ENCODE assay signal across 15 cellular contexts in the genomic region with DNA sequence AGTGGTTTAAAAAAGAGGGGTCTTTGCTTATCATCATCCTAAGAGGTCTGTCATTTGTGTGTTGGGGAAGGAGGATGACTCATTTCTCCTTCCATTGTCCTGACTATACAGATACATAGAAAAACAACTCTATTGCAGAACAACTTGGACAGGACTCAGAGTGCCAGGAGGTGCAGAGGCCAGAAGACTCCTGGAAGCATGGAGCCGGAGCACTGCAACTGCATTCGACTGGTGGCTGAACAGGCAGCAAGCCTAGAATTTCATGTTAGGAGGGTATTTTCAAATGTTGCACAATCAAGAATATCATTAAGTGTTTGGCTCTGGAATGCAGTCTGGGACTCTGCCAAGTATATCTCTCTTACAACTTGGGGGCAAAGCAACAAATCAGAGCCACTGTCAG. TPM values are rescaled to one million over a fixed set of nuclear protein-coding genes. Genes with fewer than 3 reads are reported as not detected.
DNase-seq lines count a peak whose midpoint lies in the region; ATAC-seq, FAIRE-seq and TF ChIP-seq lines count a peak whose summit lies in the region.
"Had no signal": no experiment of that assay in that cellular context is flagged by ENCODE, and none has a peak within 500 bp of the region (broad histone marks: within the 10 kb centered on the region; RNA-seq: fewer than 3 reads in every experiment).

No MANE protein-coding gene starts in this region.

- TF ChIP-seq CTCF in cardiac muscle cell (IDR thresholded peaks at IDR 0.05; ENCODE audit: low read depth, low read length) (no peak), choroid plexus epithelial cell (conservative IDR thresholded peaks at IDR 0.05; ENCODE audit: low read depth, low read length) (no peak), HepG2 (CRISPR knock-in tag; IDR thresholded peaks at IDR 0.05) (no peak), ascending aorta (IDR thresholded peaks at IDR 0.05) (no peak)

- ATAC-seq in HepG2: no peak
- ATAC-seq: activated CD4-positive, CD25-positive, alpha-beta regulatory T cell treated with anti-CD3 and anti-CD28 coated beads, Interleukin-2, amount 50 U/mL, for 24 hours had no signal

- CTCF ChIA-PET in HepG2 (lab: Yijun Ruan, JAX; ENCODE audit: low intra/inter-chr PET ratio, low total read pairs): no interaction called here

- H3K4me3 ChIP-seq in cardiac muscle cell (no peak overlapping the region), choroid plexus epithelial cell (ENCODE audit: low read depth, low read length) (no peak overlapping the region), HepG2 (replicated peaks in 1 of 3; ENCODE audit: insufficient read depth in 1 of 3, low read depth in 2 of 3, low read length in 3 of 3) (no peak overlapping the region), ascending aorta (no peak overlapping the region)
- H3K4me3 ChIP-seq: heart right ventricle had no signal

- peaks cover 11% of the 10 kb centered on the region for H3K4me1 ChIP-seq in cardiac muscle cell (ENCODE audit: low read depth)
- H3K4me1 ChIP-seq in HepG2 (ENCODE audit: insufficient read depth, low read length): no peaks in the 10 kb centered on the region
- H3K4me1 ChIP-seq in ascending aorta: no peaks in the 10 kb centered on the region

- H3K79me2 ChIP-seq in HepG2 (ENCODE audit: insufficient read depth, low read length): no peaks in the 10 kb centered on the region

- POLR2A ChIA-PET in HepG2 (lab: Yijun Ruan, JAX): no interaction called here

- H3K36me3 ChIP-seq in cardiac muscle cell: no peaks in the 10 kb centered on the region
- H3K36me3 ChIP-seq in HepG2 (replicated peaks in 1 of 2; ENCODE audit: control insufficient read depth in 1 of 2, insufficient read depth in 2 of 2, low read length in 2 of 2): no peaks in the 10 kb centered on the region
- H3K36me3 ChIP-seq in ascending aorta: no peaks in the 10 kb centered on the region
- H3K36me3 ChIP-seq: heart right ventricle had no signal

- 0% methylated on average over 2 of the region's 2 CpGs for WGBS in HepG2 (ENCODE audit: low lambda C conversion rate)

- in situ Hi-C loops in HepG2 (cut with HindIII; ENCODE audit: extremely low pct_ligation_motif_present, low pct_unique_long_range_greater_than_20kb): no loop called here

- BruUV-seq in HepG2 (replicated peaks; lab: Mats Ljungman, UMichigan): no TSS peak

- H3K27me3 ChIP-seq in cardiac muscle cell: no peaks in the 10 kb centered on the region
- peaks cover 1 to 9% of the 10 kb centered on the region in 2 experiments; a peak in 2 of 5 replicates for H3K27me3 ChIP-seq in HepG2 (ENCODE audit: control insufficient read depth in 1 of 2, insufficient read depth in 2 of 2, low read length in 2 of 2)
- H3K27me3 ChIP-seq in ascending aorta: no peaks in the 10 kb centered on the region
- H3K27me3 ChIP-seq: heart right ventricle had no signal

- no peak overlapping the region for H3K9ac ChIP-seq in HepG2 (ENCODE audit: insufficient read depth, low read depth, low read length)

- no peak overlapping the region for H3K27ac ChIP-seq in cardiac muscle cell
- no peak overlapping the region for H3K27ac ChIP-seq in HepG2 (ENCODE audit: extremely low read length, insufficient read depth, low read length)
- H3K27ac ChIP-seq in ascending aorta: no peak overlapping the region
- H3K27ac ChIP-seq: heart right ventricle had no signal

- intact Hi-C loops in cardiac septum (cut with DNase I) (no loop called here), HepG2 (cut with micrococcal nuclease; ENCODE audit: unreplicated experiment) (no loop called here), ascending aorta (cut with DNase I) (no loop called here)

- no peak for FAIRE-seq in HepG2 (lab: Jason Lieb, UNC)
- FAIRE-seq: colon had no signal

- H2AFZ ChIP-seq in HepG2 (ENCODE audit: low read length): no peak overlapping the region

- H3K4me2 ChIP-seq in HepG2 (ENCODE audit: low read depth, low read length): no peak overlapping the region

- peak; percentile 22 to 96 for DNase-seq in cardiac muscle cell (ENCODE audit: low read depth in 1 of 2, low spot score in 1 of 2)
- DNase-seq in cardiac septum (ENCODE audit: low spot score): no peak
- DNase-seq in choroid plexus epithelial cell (ENCODE audit: low read depth): peak; percentile 92
- DNase-seq in HepG2 (ENCODE audit: low spot score): no peak
- DNase-seq in NCI-H146 (lab: John Stamatoyannopoulos, UW): no peak
- DNase-seq in SHP77 treated with DMSO at 0.1 percent for 48 hours (lab: John Stamatoyannopoulos, UW): no peak
- DNase-seq in NCI-H1092 treated with DMSO at 0.1 percent for 48 hours (lab: John Stamatoyannopoulos, UW): no peak
- DNase-seq in ascending aorta (ENCODE audit: low spot score in 2 of 2): no peak
- DNase-seq: ACHN, GF-D8, heart right ventricle, Kasumi-1, SHP77 had no signal

- H3K9me3 ChIP-seq in cardiac muscle cell (ENCODE audit: low read depth) (no peaks in the 10 kb centered on the region), HepG2 (ENCODE audit: low read length) (no peaks in the 10 kb centered on the region), ascending aorta (no peaks in the 10 kb centered on the region)
- H3K9me3 ChIP-seq: heart right ventricle had no signal

- no peak for TF ChIP-seq RAD21 in HepG2 (CRISPR knock-in tag; IDR thresholded peaks at IDR 0.05)

- no peak for TF ChIP-seq POLR2A in HepG2 (IDR thresholded peaks at IDR 0.05; ENCODE audit: insufficient read depth in 1 of 2, low read depth in 2 of 2, low read length in 2 of 2)

- no peak for TF ChIP-seq EP300 in HepG2 (IDR thresholded peaks at IDR 0.05; ENCODE audit: low read depth in 2 of 2, low read length in 2 of 2)
- TF ChIP-seq EP300 in HepG2 (CRISPR knock-in tag; IDR thresholded peaks at IDR 0.05; ENCODE audit: borderline replicate concordance): no peak

- no peaks in the 10 kb centered on the region for H4K20me1 ChIP-seq in HepG2 (ENCODE audit: insufficient read depth, low read length)

TF ChIP-seq in HepG2, 621 proteins besides CTCF, POLR2A, EP300 and RAD21:
- TF ChIP-seq ZNF768 (CRISPR knock-in tag; IDR thresholded peaks at IDR 0.05) (no peak), CEBPB (IDR thresholded peaks at IDR 0.05; ENCODE audit: borderline replicate concordance, low read depth, low read length) (peak; percentile 59; the same call in 1 of the 2 replicates)

RNA-seq across cellular contexts. Expression of a gene that starts 35.0 kb away (rescaled TPM):
- 18.0 and 22.8 TPM in 2 replicates for total RNA-seq in cardiac muscle cell
- polyA plus RNA-seq in cardiac muscle cell: 7.8 and 9.6 TPM in 2 replicates
- 4.1 TPM for total RNA-seq in cardiac septum
- total RNA-seq in HepG2 (2016; rRNA removed; fragmentation: Illumina TruSeq; extraction: Trizol): 0.13 TPM in 1 of 2 replicates, not detected in the other
- total RNA-seq in HepG2 (2016; cell fraction: cytosol; rRNA removed; fragmentation: Illumina TruSeq; extraction: Trizol; ENCODE audit: low read depth): under 0.01 TPM in 1 of 2 replicates, not detected in the other
- 0.09 TPM in 1 of 2 replicates, not detected in the other for total RNA-seq in HepG2 (2016; cell fraction: insoluble cytoplasmic fraction; rRNA removed; fragmentation: Illumina TruSeq; extraction: Trizol)
- total RNA-seq in HepG2 (2016; cell fraction: membrane; rRNA removed; fragmentation: Illumina TruSeq; extraction: Trizol): not detected in 2 replicates
- not detected in 2 replicates for total RNA-seq in HepG2 (2016; cell fraction: nucleus; rRNA removed; fragmentation: Illumina TruSeq; extraction: Trizol)
- 0.04 and 0.05 TPM in 2 replicates for polyA plus RNA-seq in HepG2 (2011; rRNA removed)
- 0.07 and 0.08 TPM in 2 replicates for polyA plus RNA-seq in HepG2 (2011; cell fraction: cytosol; rRNA removed)
- 0.07 and 0.08 TPM in 2 replicates for polyA plus RNA-seq in HepG2 (2011; cell fraction: nucleus; rRNA removed)
- polyA plus RNA-seq in HepG2 (2012): 0.25 and 0.36 TPM in 2 replicates
- not detected in 2 replicates for polyA plus RNA-seq in HepG2 (2016; cell fraction: cytosol; fragmentation: Illumina TruSeq; extraction: Trizol; ENCODE audit: low read depth)
- 0.04 TPM in 1 of 2 replicates, not detected in the other for polyA plus RNA-seq in HepG2 (2016; cell fraction: insoluble cytoplasmic fraction; fragmentation: Illumina TruSeq; extraction: Trizol; ENCODE audit: low read depth)
- polyA plus RNA-seq in HepG2 (2016; cell fraction: membrane; fragmentation: Illumina TruSeq; extraction: Trizol; ENCODE audit: low read depth): not detected in 2 replicates
- not detected in 2 replicates for polyA plus RNA-seq in HepG2 (2016; cell fraction: nucleus; fragmentation: Illumina TruSeq; extraction: Trizol; ENCODE audit: insufficient read depth, low read depth)
- polyA minus RNA-seq in HepG2 (2011; rRNA and poly(A)+ RNA removed; ENCODE audit: low replicate concordance): 0.04 and 2.7 TPM in 2 replicates
- polyA minus RNA-seq in HepG2 (2011; cell fraction: cytosol; rRNA and poly(A)+ RNA removed): 0.30 TPM in 1 of 2 replicates, not detected in the other
- 0.50 and 0.52 TPM in 2 replicates for polyA minus RNA-seq in HepG2 (2011; cell fraction: nucleus; rRNA and poly(A)+ RNA removed)
- 4.7 TPM for total RNA-seq in ascending aorta

Comparison
In these comparisons a context has a peak if more than half of its experiments do, and no peak if none do; other contexts are left out.
1. DNase-seq: peak in cardiac muscle cell (2 of 2) and choroid plexus epithelial cell (single experiment); none in cardiac septum (single experiment), HepG2 (single experiment), NCI-H146 (single experiment), SHP77 treated with DMSO at 0.1 percent for 48 hours (single experiment), NCI-H1092 treated with DMSO at 0.1 percent for 48 hours (single experiment) and ascending aorta (0 of 2).